Comparison of ENCODE assay signal across 8 cellular contexts in the genomic region with DNA sequence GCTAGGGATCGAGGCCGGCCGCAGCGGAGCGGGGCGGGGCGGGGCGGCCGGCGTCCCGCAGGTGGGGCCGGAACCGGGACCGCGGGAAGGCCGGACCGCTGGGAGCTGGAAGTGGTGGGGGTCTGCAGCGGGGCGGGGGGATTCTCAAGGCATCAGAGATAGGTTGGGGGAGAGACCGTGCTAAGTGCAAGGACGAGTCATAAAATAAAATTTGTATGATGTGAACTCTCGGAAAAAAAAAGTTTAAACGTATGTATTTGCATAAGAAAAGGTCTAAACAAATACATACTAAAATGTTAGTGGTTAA. TPM values are rescaled to one million over a fixed set of nuclear protein-coding genes. Genes with fewer than 3 reads are reported as not detected.
A peak's percentile ranks its signal among the peaks of the same experiment; 100 is the strongest.
DNase-seq lines count a peak whose midpoint lies in the region; TF ChIP-seq lines count a peak whose summit lies in the region.

A gene with protein sequence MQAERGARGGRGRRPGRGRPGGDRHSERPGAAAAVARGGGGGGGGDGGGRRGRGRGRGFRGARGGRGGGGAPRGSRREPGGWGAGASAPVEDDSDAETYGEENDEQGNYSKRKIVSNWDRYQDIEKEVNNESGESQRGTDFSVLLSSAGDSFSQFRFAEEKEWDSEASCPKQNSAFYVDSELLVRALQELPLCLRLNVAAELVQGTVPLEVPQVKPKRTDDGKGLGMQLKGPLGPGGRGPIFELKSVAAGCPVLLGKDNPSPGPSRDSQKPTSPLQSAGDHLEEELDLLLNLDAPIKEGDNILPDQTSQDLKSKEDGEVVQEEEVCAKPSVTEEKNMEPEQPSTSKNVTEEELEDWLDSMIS (minus strand): TSS at position 25 of the 307 bp plus-strand sequence. CDS start 158 bp downstream, outside the sequence.

- no peaks in the 10 kb centered on the region for H4K20me1 ChIP-seq in Loucy (ENCODE audit: insufficient read depth, low read length, poor library complexity, severe bottlenecking)

- H3K36me3 ChIP-seq in Loucy (ENCODE audit: insufficient read depth, low read length) (no peaks in the 10 kb centered on the region), mucosa of stomach (ENCODE audit: control insufficient read depth, insufficient read depth, low read length) (no peaks in the 10 kb centered on the region)

- peak within 1 kb of the TSS; percentile 85 for H3K4me2 ChIP-seq in Loucy (ENCODE audit: low read depth, low read length, poor library complexity, severe bottlenecking)

- H3K9ac ChIP-seq in Loucy (ENCODE audit: low read depth, low read length, poor library complexity, severe bottlenecking) (peak within 1 kb of the TSS; percentile 86), mucosa of stomach (ENCODE audit: low read length) (peak within 1 kb of the TSS; percentile 63)

- TF ChIP-seq CTCF in AG04449 (IDR thresholded peaks at IDR 0.05; ENCODE audit: insufficient read depth, low read length, missing control alignments) (no peak), Loucy (conservative IDR thresholded peaks at IDR 0.05; ENCODE audit: low read length) (no peak)

- H3K4me3 ChIP-seq in AG04449 (ENCODE audit: low read depth, low read length) (peak within 1 kb of the TSS; percentile 94), Loucy (ENCODE audit: low read length, poor library complexity, severe bottlenecking) (peak within 1 kb of the TSS; percentile 99), mucosa of stomach (ENCODE audit: low read length) (peak within 1 kb of the TSS; percentile 44)

- DNase-seq in AG04449 (ENCODE audit: low read depth, low spot score) (no peak), dermis microvascular lymphatic vessel endothelial cell (ENCODE audit: low read depth in 2 of 2) (no peak), NCI-H2107 (lab: John Stamatoyannopoulos, UW) (no peak), glomerular visceral epithelial cell (ENCODE audit: extremely low spot score) (no peak), NCI-H1417 treated with DMSO at 0.1 percent for 48 hours (lab: John Stamatoyannopoulos, UW) (no peak)
- DNase-seq in stimulated activated CD4-positive, alpha-beta T cell treated with anti-CD3 and anti-CD28 coated beads, Interleukin-4, amount 100 ng/mL, for 4 hours, result no peak

- 0 out of 2 replicates have a peak, but pooled peaks cover 5% of the 10 kb centered on the region for H3F3A ChIP-seq in Loucy (ENCODE audit: low read depth)

- H2AFZ ChIP-seq in Loucy (ENCODE audit: low read length), result peak within 1 kb of the TSS; percentile 99

- H3K9me3 ChIP-seq in Loucy (ENCODE audit: insufficient read depth, low read depth, low read length) (no peaks in the 10 kb centered on the region), mucosa of stomach (ENCODE audit: control insufficient read depth, low read length) (no peaks in the 10 kb centered on the region)

- H3K27me3 ChIP-seq in Loucy (ENCODE audit: insufficient read depth, low read length, poor library complexity, severe bottlenecking), result no peaks in the 10 kb centered on the region
- H3K27me3 ChIP-seq in mucosa of stomach (ENCODE audit: control insufficient read depth, insufficient read depth, low read length), result no peaks in the 10 kb centered on the region

- POLR2A ChIA-PET in AG04449 (lab: Yijun Ruan, JAX), result interaction anchor here (1.0 to 1.3 kb wide), 2 partner anchors 8 to 9 kb away, joined by 4 read pairs; no protein-coding TSS in a partner anchor

- H3K79me2 ChIP-seq in Loucy (ENCODE audit: insufficient read depth, low read length), result peaks cover 21% of the 10 kb centered on the region

- no peaks in the 10 kb centered on the region for H3K9me2 ChIP-seq in Loucy (replicated peaks; ENCODE audit: low read depth, low read length)

- H3K4me1 ChIP-seq in Loucy (ENCODE audit: insufficient read depth, low read length, poor library complexity, severe bottlenecking) (peaks cover 28% of the 10 kb centered on the region), mucosa of stomach (ENCODE audit: control insufficient read depth, insufficient read depth, low read length) (no peaks in the 10 kb centered on the region)

- CTCF ChIA-PET in AG04449 (lab: Yijun Ruan, JAX), result interaction anchor here (1.3 kb wide), 1 partner anchor 8 kb away, joined by 4 read pairs; no protein-coding TSS in a partner anchor

RNA-seq across cellular contexts. Expression of the gene that starts here (rescaled TPM):
- 16.8 and 19.8 TPM in 2 replicates for total RNA-seq in dermis microvascular lymphatic vessel endothelial cell

Comparison
In these comparisons a context has a peak if more than half of its experiments do, and no peak if none do; other contexts are left out.
1. H3K4me3 ChIP-seq: peak in every context shown above with its lines; median percentile 99 in Loucy; 94 in AG04449; 44 in mucosa of stomach.